In genomic region chr9:128684325-128685021, GRCh38 we compare ENCODE assay signal across 8 cellular contexts. TPM values are rescaled to one million over a fixed set of nuclear protein-coding genes. Genes with fewer than 3 reads are reported as not detected.
DNase-seq lines count a peak whose midpoint lies in the region; ATAC-seq and TF ChIP-seq lines count a peak whose summit lies in the region.

No MANE protein-coding gene starts in this region.

- H3K79me2 ChIP-seq in PC-9 (ENCODE audit: low read depth): peaks cover 76% of the 10 kb centered on the region

- H3K4me3 Mint-ChIP-seq in activated T-cell treated with anti-CD3 and anti-CD28 coated beads, Interleukin-2, amount 50 U/mL, for 72 hours: peak overlapping the region; percentile 85 to 97
- peak overlapping the region; percentile 95 for H3K4me3 Mint-ChIP-seq in nephron progenitor cell

- peaks cover 48% of the 10 kb centered on the region for H3F3A ChIP-seq in PC-9 (ENCODE audit: insufficient read depth, low read depth)

- H3K27me3 Mint-ChIP-seq in activated T-cell treated with anti-CD3 and anti-CD28 coated beads, Interleukin-2, amount 50 U/mL, for 72 hours (ENCODE audit: low read depth): no peaks in the 10 kb centered on the region
- no peaks in the 10 kb centered on the region for H3K27me3 Mint-ChIP-seq in nephron progenitor cell (ENCODE audit: low read depth, poor library complexity)

- H3K9me3 Mint-ChIP-seq in activated T-cell treated with anti-CD3 and anti-CD28 coated beads, Interleukin-2, amount 50 U/mL, for 72 hours: no peaks in the 10 kb centered on the region
- H3K9me3 Mint-ChIP-seq in nephron progenitor cell: peaks cover 6% of the 10 kb centered on the region

- no peaks in the 10 kb centered on the region for H3K9me2 ChIP-seq in PC-9 (ENCODE audit: insufficient read depth)

- peak overlapping the region; percentile 66 for H3K4me3 ChIP-seq in GM12875 (ENCODE audit: low read depth, low read length)
- H3K4me3 ChIP-seq in PC-9: peak overlapping the region; percentile 94
- H3K4me3 ChIP-seq in fibroblast of mammary gland (ENCODE audit: control insufficient read depth, low read depth, low read length): peak overlapping the region; percentile 80

- ATAC-seq in HG03139 (IDR thresholded peaks at IDR 0.05; ENCODE audit: unreplicated experiment): peak; percentile 37
- ATAC-seq in activated T-cell treated with anti-CD3 and anti-CD28 coated beads, Interleukin-2, amount 50 U/mL, for 72 hours (replicated peaks in 1 of 2): peak; percentile 60 to 64
- ATAC-seq in GM19463 (IDR thresholded peaks at IDR 0.05; ENCODE audit: unreplicated experiment): no peak

- no peaks in the 10 kb centered on the region for H3K27me3 ChIP-seq in PC-9 (ENCODE audit: insufficient read depth, low read depth)

- peaks cover 5 to 8% of the 10 kb centered on the region in 2 donors for H3K36me3 Mint-ChIP-seq in activated T-cell treated with anti-CD3 and anti-CD28 coated beads, Interleukin-2, amount 50 U/mL, for 72 hours (ENCODE audit: insufficient read depth in 2 of 2)
- H3K36me3 Mint-ChIP-seq in nephron progenitor cell (ENCODE audit: low read depth): peaks cover 5% of the 10 kb centered on the region

- peak overlapping the region; percentile 32; the same call in 1 of the 2 replicates for H2AFZ ChIP-seq in PC-9

- CTCF ChIA-PET in PC-9 (lab: Charles Lee): interaction anchor here (0.5 to 0.8 kb wide), 3 partner anchors 16 to 97 kb away, joined by 3 to 5 read pairs (median 3); partner anchors contain the start of gene PKN3

- H3K27ac Mint-ChIP-seq in activated T-cell treated with anti-CD3 and anti-CD28 coated beads, Interleukin-2, amount 50 U/mL, for 72 hours: peak overlapping the region; percentile 62
- H3K27ac Mint-ChIP-seq in nephron progenitor cell: peak overlapping the region; percentile 94

- peaks cover 45% of the 10 kb centered on the region for H3K4me1 ChIP-seq in PC-9 (replicated peaks; ENCODE audit: insufficient read depth)

- BruUV-seq in PC-9 (replicated peaks; lab: Mats Ljungman, UMichigan): no TSS peak

- 0 out of 2 replicates have a peak, but pooled peaks cover 6% of the 10 kb centered on the region for H3K36me3 ChIP-seq in PC-9 (ENCODE audit: low read depth)

- POLR2A ChIA-PET in PC-9 (lab: Charles Lee; ENCODE audit: unreplicated experiment): interaction anchor here (0.6 to 1.8 kb wide), 7 partner anchors 8 to 145 kb away, joined by 3 to 20 read pairs (median 5); partner anchors contain the start of genes SPOUT1 and ZDHHC12

- no peaks in the 10 kb centered on the region for H3K9me3 ChIP-seq in PC-9 (ENCODE audit: insufficient read depth, low read depth)

- intact Hi-C loops in PC-9 (cut with micrococcal nuclease; ENCODE audit: unreplicated experiment): loop anchor here (1.0 to 10.0 kb wide), 4 partner anchors 40 to 340 kb away; partner anchors contain the start of genes ODF2, SH3GLB2 and ZDHHC12

- peak overlapping the region; percentile 99 for H3K4me2 ChIP-seq in PC-9

- H4K20me1 ChIP-seq in PC-9 (ENCODE audit: insufficient read depth): peaks cover 15% of the 10 kb centered on the region

- peak overlapping the region; percentile 99 for H3K27ac ChIP-seq in PC-9
- peak overlapping the region; percentile 33 for H3K27ac ChIP-seq in substantia nigra (ENCODE audit: low read depth, low read length, poor library complexity, severe bottlenecking)

- no peak for TF ChIP-seq CTCF in GM12875 (IDR thresholded peaks at IDR 0.05; ENCODE audit: borderline replicate concordance, insufficient read depth, low read depth, low read length)
- no peak for TF ChIP-seq CTCF in PC-9 (conservative IDR thresholded peaks at IDR 0.05)
- TF ChIP-seq CTCF in fibroblast of mammary gland (conservative IDR thresholded peaks at IDR 0.05; ENCODE audit: control insufficient read depth, insufficient read depth, low read depth, low read length): no peak
- no peak for TF ChIP-seq CTCF in nephron progenitor cell (IDR thresholded peaks at IDR 0.05)

- peaks cover 52% of the 10 kb centered on the region for H3K4me1 Mint-ChIP-seq in activated T-cell treated with anti-CD3 and anti-CD28 coated beads, Interleukin-2, amount 50 U/mL, for 72 hours (ENCODE audit: low read depth)
- peaks cover 52% of the 10 kb centered on the region for H3K4me1 Mint-ChIP-seq in nephron progenitor cell

- DNase-seq in PC-9 (peak; percentile 86 to 90), fibroblast of mammary gland (ENCODE audit: low read depth) (peak; percentile 85), nephron progenitor cell (peak; percentile 64), substantia nigra (lab: John Stamatoyannopoulos, UW) (peak in 30 of 49 donors; percentile 11 to 59 (median 33))
- DNase-seq in activated T-cell treated with anti-CD3 and anti-CD28 coated beads, Interleukin-2, amount 50 U/mL, for 72 hours: peak; percentile 84 to 88

RNA-seq across cellular contexts. Expression of gene SET, which starts 4.5 kb away (rescaled TPM):
- 539 and 738 TPM in 2 replicates for total RNA-seq in PC-9 (2021)
- total RNA-seq in activated T-cell treated with anti-CD3 and anti-CD28 coated beads, Interleukin-2, amount 50 U/mL, for 72 hours: 100 to 1,000 TPM; 448 to 582 TPM

RNA-seq across cellular contexts. Expression of gene PKN3, which starts 17.8 kb away (rescaled TPM):
- 5.5 and 9.1 TPM in 2 replicates for total RNA-seq in PC-9 (2021)
- 10 to 100 TPM; 11.6 to 22.9 TPM for total RNA-seq in activated T-cell treated with anti-CD3 and anti-CD28 coated beads, Interleukin-2, amount 50 U/mL, for 72 hours

RNA-seq across cellular contexts. Expression of gene DYNC2I2, which starts 27.8 kb away (rescaled TPM):
- 225 and 263 TPM in 2 replicates for total RNA-seq in PC-9 (2021)
- 10 to 100 TPM; 27.1 to 31.2 TPM for total RNA-seq in activated T-cell treated with anti-CD3 and anti-CD28 coated beads, Interleukin-2, amount 50 U/mL, for 72 hours

RNA-seq across cellular contexts. Expression of gene ZDHHC12, which starts 39.5 kb away (rescaled TPM):
- 102 and 133 TPM in 2 replicates for total RNA-seq in PC-9 (2021)
- total RNA-seq in activated T-cell treated with anti-CD3 and anti-CD28 coated beads, Interleukin-2, amount 50 U/mL, for 72 hours: 10 to 100 TPM; 48.7 to 53.7 TPM

Comparison
In these comparisons a context has a peak if more than half of its experiments do, and no peak if none do; other contexts are left out.
1. DNase-seq: peak in every context shown above with its lines; median percentile 88 in PC-9; 86 in activated T-cell treated with anti-CD3 and anti-CD28 coated beads, Interleukin-2, amount 50 U/mL, for 72 hours; 85 in fibroblast of mammary gland; 64 in nephron progenitor cell; 33 in substantia nigra.